In genomic region chr15:48877630-48878595, GRCh38 we compare ENCODE assay signal across 8 cellular contexts. TPM values are rescaled to one million over a fixed set of nuclear protein-coding genes. Genes with fewer than 3 reads are reported as not detected.
DNase-seq lines count a peak whose midpoint lies in the region; ATAC-seq and TF ChIP-seq lines count a peak whose summit lies in the region.

EID1 (plus strand) TSS chr15:48878134; CDS start chr15:48878177, 43 bp downstream.

- peak within 1 kb of the TSS; percentile 76 for H3K4me2 ChIP-seq in DOHH2 (ENCODE audit: low read length)
- H3K4me2 ChIP-seq in GM23338, result peak within 1 kb of the TSS; percentile 83

- H3F3A ChIP-seq in DOHH2 (ENCODE audit: control insufficient read depth, insufficient read depth) (peaks cover 4% of the 10 kb centered on the region; the same call in 1 of the 2 replicates), GM23338 (replicated peaks; ENCODE audit: low read depth) (no peaks in the 10 kb centered on the region)

- H3K4me1 Mint-ChIP-seq in GM23338, result peaks cover 11% of the 10 kb centered on the region
- peaks cover 30% of the 10 kb centered on the region for H3K4me1 Mint-ChIP-seq in activated T-helper 17 cell treated with anti-CD3 and anti-CD28 coated beads, Interleukin-2, amount 50 U/mL, for 72 hours
- H3K4me1 Mint-ChIP-seq in naive thymus-derived CD8-positive, alpha-beta T cell, result peaks cover 10 to 32% (median 19%) of the 10 kb centered on the region in 4 donors

- H3K27ac ChIP-seq in DOHH2 (ENCODE audit: low read depth, low read length), result peak within 1 kb of the TSS; percentile 65
- H3K27ac ChIP-seq in GM23338 (ENCODE audit: low read depth), result peak within 1 kb of the TSS; percentile 62
- peak within 1 kb of the TSS; percentile 84 for H3K27ac ChIP-seq in RWPE1

- peaks cover 8% of the 10 kb centered on the region for H3K27me3 Mint-ChIP-seq in GM23338 (ENCODE audit: insufficient read depth, low read depth, poor library complexity)
- peaks cover 11% of the 10 kb centered on the region for H3K27me3 Mint-ChIP-seq in activated T-helper 17 cell treated with anti-CD3 and anti-CD28 coated beads, Interleukin-2, amount 50 U/mL, for 72 hours
- H3K27me3 Mint-ChIP-seq in naive thymus-derived CD8-positive, alpha-beta T cell, result peaks cover 0 to 18% (median 15%) of the 10 kb centered on the region in 5 donors

- CTCF ChIA-PET in RWPE1 (lab: Yijun Ruan, JAX), result interaction anchor here (0.7 to 1.9 kb wide), 2 partner anchors 11 to 16 kb away, joined by 5 read pairs; no protein-coding TSS in a partner anchor

- H3K4me1 ChIP-seq in DOHH2 (ENCODE audit: control insufficient read depth, low read length), result peaks cover 26% of the 10 kb centered on the region
- H3K4me1 ChIP-seq in GM23338 (ENCODE audit: insufficient read depth), result peaks cover 20% of the 10 kb centered on the region

- H3K36me3 ChIP-seq in DOHH2 (ENCODE audit: control insufficient read depth, low read length) (peaks cover 23% of the 10 kb centered on the region), GM23338 (ENCODE audit: insufficient read depth) (no peaks in the 10 kb centered on the region)

- H2AFZ ChIP-seq in GM23338, result peak within 1 kb of the TSS; percentile 40; the same call in 1 of the 2 replicates

- 0 out of 3 replicates have a peak, but pooled peaks cover 2% of the 10 kb centered on the region for H3K9me3 Mint-ChIP-seq in GM23338
- peaks cover 4% of the 10 kb centered on the region for H3K9me3 Mint-ChIP-seq in activated T-helper 17 cell treated with anti-CD3 and anti-CD28 coated beads, Interleukin-2, amount 50 U/mL, for 72 hours
- H3K9me3 Mint-ChIP-seq in naive thymus-derived CD8-positive, alpha-beta T cell, result peaks cover 0 to 47% (median 15%) of the 10 kb centered on the region in 9 donors

- H3K4me3 Mint-ChIP-seq in GM23338, result peak within 1 kb of the TSS; percentile 99
- H3K4me3 Mint-ChIP-seq in activated T-helper 17 cell treated with anti-CD3 and anti-CD28 coated beads, Interleukin-2, amount 50 U/mL, for 72 hours, result peak within 1 kb of the TSS; percentile 99
- peak within 1 kb of the TSS; percentile 96 to 100 (median 98) for H3K4me3 Mint-ChIP-seq in naive thymus-derived CD8-positive, alpha-beta T cell

- H3K9me2 ChIP-seq in DOHH2 (replicated peaks; ENCODE audit: control insufficient read depth, low read length) (no peaks in the 10 kb centered on the region), GM23338 (ENCODE audit: insufficient read depth) (no peaks in the 10 kb centered on the region)

- H3K27me3 ChIP-seq in DOHH2 (ENCODE audit: control insufficient read depth, low read length) (no peaks in the 10 kb centered on the region), GM23338 (ENCODE audit: insufficient read depth) (no peaks in the 10 kb centered on the region)

- peak; percentile 97 for ATAC-seq in GM23338
- peak; percentile 92 for ATAC-seq in activated T-helper 17 cell treated with anti-CD3 and anti-CD28 coated beads, Interleukin-2, amount 50 U/mL, for 72 hours (replicated peaks)
- peak; percentile 93 to 95 for ATAC-seq in naive thymus-derived CD8-positive, alpha-beta T cell

- POLR2A ChIA-PET in RWPE1 (lab: Yijun Ruan, JAX; ENCODE audit: low non-redundant PET), result no interaction called here
- POLR2A ChIA-PET in naive thymus-derived CD8-positive, alpha-beta T cell (lab: Charles Lee), result interaction anchor here (0.8 to 2.3 kb wide), 14 partner anchors 10 to 1477 kb away, joined by 3 to 19 read pairs (median 4); partner anchors contain the start of genes CEP152, COPS2, DTWD1 and FAM227B

- peaks cover 5% of the 10 kb centered on the region; the same call in 2 of the 3 replicates for H3K36me3 Mint-ChIP-seq in GM23338 (ENCODE audit: low read depth)
- H3K36me3 Mint-ChIP-seq in activated T-helper 17 cell treated with anti-CD3 and anti-CD28 coated beads, Interleukin-2, amount 50 U/mL, for 72 hours (ENCODE audit: low read depth), result peaks cover 27% of the 10 kb centered on the region
- peaks cover 10 to 23% (median 21%) of the 10 kb centered on the region in 3 donors for H3K36me3 Mint-ChIP-seq in naive thymus-derived CD8-positive, alpha-beta T cell

- TF ChIP-seq CTCF in DOHH2 (IDR thresholded peaks at IDR 0.05; ENCODE audit: low read depth, low read length, poor library complexity, severe bottlenecking) (no peak), GM23338 (conservative IDR thresholded peaks at IDR 0.05; ENCODE audit: low read depth in 2 of 2) (no peak), RWPE1 (conservative IDR thresholded peaks at IDR 0.05; ENCODE audit: low read depth) (no peak), fibroblast of mammary gland (conservative IDR thresholded peaks at IDR 0.05; ENCODE audit: control insufficient read depth, insufficient read depth, low read depth, low read length) (no peak)

- H3K4me3 ChIP-seq in DOHH2 (ENCODE audit: low read length), result peak within 1 kb of the TSS; percentile 89
- H3K4me3 ChIP-seq in GM23338, result peak within 1 kb of the TSS; percentile 70
- H3K4me3 ChIP-seq in fibroblast of mammary gland (ENCODE audit: control insufficient read depth, low read depth, low read length), result peak within 1 kb of the TSS; percentile 93

- H3K79me2 ChIP-seq in DOHH2 (ENCODE audit: control insufficient read depth, low read length), result peaks cover 28% of the 10 kb centered on the region
- H3K79me2 ChIP-seq in GM23338 (replicated peaks; ENCODE audit: insufficient read depth), result peaks cover 21% of the 10 kb centered on the region

- no peaks in the 10 kb centered on the region for H3K9me3 ChIP-seq in DOHH2 (ENCODE audit: control insufficient read depth, insufficient read depth, low read length)

- DNase-seq in GM23338 (ENCODE audit: low spot score) (peak; percentile 96), LHCN-M2 (ENCODE audit: low read depth) (peak; percentile 94), RWPE1 (ENCODE audit: low spot score) (peak; percentile 94), fibroblast of mammary gland (ENCODE audit: low read depth) (peak; percentile 95)
- peak; percentile 85 to 93 (median 89) for DNase-seq in naive thymus-derived CD8-positive, alpha-beta T cell
- DNase-seq in stimulated activated naive CD4-positive, alpha-beta T cell treated with Interleukin-2 at 50 U/mL for 16 hours (lab: John Stamatoyannopoulos, UW), result peak; percentile 89

- peak within 1 kb of the TSS; percentile 99 for H3K27ac Mint-ChIP-seq in GM23338
- H3K27ac Mint-ChIP-seq in activated T-helper 17 cell treated with anti-CD3 and anti-CD28 coated beads, Interleukin-2, amount 50 U/mL, for 72 hours, result peak within 1 kb of the TSS; percentile 99
- H3K27ac Mint-ChIP-seq in naive thymus-derived CD8-positive, alpha-beta T cell, result peak within 1 kb of the TSS; percentile 95 to 99 (median 98)

- H4K20me1 ChIP-seq in DOHH2 (ENCODE audit: control insufficient read depth, insufficient read depth, low read depth, low read length), result no peaks in the 10 kb centered on the region
- no peaks in the 10 kb centered on the region for H4K20me1 ChIP-seq in GM23338 (replicated peaks; ENCODE audit: insufficient read depth)

TF ChIP-seq in GM23338, 12 proteins besides CTCF, POLR2A, EP300 and RAD21 (continues in another document):
- peak; percentile 96 for TF ChIP-seq POLR2AphosphoS5 (IDR thresholded peaks at IDR 0.05; ENCODE audit: low read depth)

RNA-seq across cellular contexts. Expression of gene EID1, which starts in this region (rescaled TPM):
- 113 and 119 TPM in 2 replicates for total RNA-seq in GM23338 (2014; rRNA removed; shearing (Covaris generic))
- polyA plus RNA-seq in GM23338 (2016; fragmentation: Nextera tagmentation; extraction: Ambion mirVana), result 257 and 324 TPM in 2 replicates
- 229 and 243 TPM in 2 replicates for total RNA-seq in LHCN-M2 (2014; rRNA removed)
- 124 TPM for polyA plus RNA-seq in LHCN-M2 (2012)
- 10 to 100 TPM; 67.5 to 96.9 TPM for total RNA-seq in activated T-helper 17 cell treated with anti-CD3 and anti-CD28 coated beads, Interleukin-2, amount 50 U/mL, for 72 hours
- 10 to 100 TPM; 56.6 to 57.1 TPM for total RNA-seq in naive thymus-derived CD8-positive, alpha-beta T cell
- polyA plus RNA-seq in naive thymus-derived CD8-positive, alpha-beta T cell, result 100 to 1,000 TPM; 117 to 172 (median 160) TPM

Comparison
In these comparisons a context has a peak if more than half of its experiments do, and no peak if none do; other contexts are left out.
1. Peak in every context shown above with its lines: DNase-seq, ATAC-seq, H3K4me3 ChIP-seq and H3K27ac ChIP-seq.